In the genomic region with DNA sequence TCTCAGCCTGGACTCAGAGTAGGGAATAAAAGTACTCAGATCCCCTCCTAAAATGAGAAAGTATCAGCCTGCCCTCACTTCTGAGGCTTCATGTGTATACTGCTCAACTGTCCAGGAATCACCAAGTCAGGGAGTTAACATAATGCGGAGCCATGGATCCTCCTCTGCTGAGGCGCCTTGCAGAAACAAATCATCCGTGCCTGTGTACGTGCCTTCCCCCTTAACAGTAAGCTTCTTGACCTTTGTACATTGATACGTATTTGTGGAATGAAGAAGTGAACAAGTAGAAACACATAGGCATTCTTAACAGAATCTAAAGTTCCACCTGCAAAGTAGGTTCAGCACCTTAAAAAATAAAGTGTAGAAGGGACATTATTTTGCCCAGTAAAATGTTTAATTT, we compare ENCODE assay signal across 15 cellular contexts.
A peak's percentile ranks its signal among the peaks of the same experiment; 100 is the strongest.
DNase-seq lines count a peak whose midpoint lies in the region; ATAC-seq and TF ChIP-seq lines count a peak whose summit lies in the region.
"Had no signal": no experiment of that assay in that cellular context is flagged by ENCODE, and none has a peak within 500 bp of the region (broad histone marks: within the 10 kb centered on the region; RNA-seq: fewer than 3 reads in every experiment).

No MANE protein-coding gene starts in this region.

- no peak overlapping the region for H3K27ac ChIP-seq in CD4-positive, alpha-beta T cell (ENCODE audit: low read depth, low read length)
- H3K27ac ChIP-seq in brain microvascular endothelial cell = no peak overlapping the region
- H3K27ac ChIP-seq: body of pancreas, C4-2B, SK-N-MC, suprapubic skin had no signal

- H3K36me3 Mint-ChIP-seq in CD4-positive, alpha-beta T cell (ENCODE audit: low read depth) = no peaks in the 10 kb centered on the region
- H3K36me3 Mint-ChIP-seq in effector memory CD8-positive, alpha-beta T cell (ENCODE audit: insufficient read depth) = peaks cover 4% of the 10 kb centered on the region
- H3K36me3 Mint-ChIP-seq in natural killer cell = no peaks in the 10 kb centered on the region

- H3K36me3 ChIP-seq in Loucy (ENCODE audit: insufficient read depth, low read length) (no peaks in the 10 kb centered on the region), brain microvascular endothelial cell (replicated peaks) (no peaks in the 10 kb centered on the region)
- H3K36me3 ChIP-seq: suprapubic skin had no signal

- no peaks in the 10 kb centered on the region for H3K9me3 ChIP-seq in CD4-positive, alpha-beta T cell (ENCODE audit: control insufficient read depth, low read length)
- no peaks in the 10 kb centered on the region for H3K9me3 ChIP-seq in Loucy (ENCODE audit: insufficient read depth, low read depth, low read length)
- H3K9me3 ChIP-seq: body of pancreas, suprapubic skin had no signal

- no peaks in the 10 kb centered on the region for H3K9me2 ChIP-seq in Loucy (replicated peaks; ENCODE audit: low read depth, low read length)

- peak overlapping the region; percentile 85 for H3K27ac Mint-ChIP-seq in CD4-positive, alpha-beta T cell
- peak overlapping the region; percentile 30 to 92 for H3K27ac Mint-ChIP-seq in effector memory CD8-positive, alpha-beta T cell
- peak overlapping the region; percentile 2 to 44 for H3K27ac Mint-ChIP-seq in natural killer cell

- no peaks in the 10 kb centered on the region for H3K9me3 Mint-ChIP-seq in CD4-positive, alpha-beta T cell
- no peaks in the 10 kb centered on the region for H3K9me3 Mint-ChIP-seq in effector memory CD8-positive, alpha-beta T cell
- no peaks in the 10 kb centered on the region for H3K9me3 Mint-ChIP-seq in natural killer cell

- H4K20me1 ChIP-seq in Loucy (ENCODE audit: insufficient read depth, low read length, poor library complexity, severe bottlenecking) = no peaks in the 10 kb centered on the region

- POLR2A ChIA-PET in CD4-positive, alpha-beta T cell (lab: Charles Lee) = interaction anchor here (1.6 to 2.2 kb wide), 2 partner anchors 62 to 110 kb away, joined by 6 to 12 read pairs; partner anchors contain the start of genes ARHGAP10 and PRMT9

- peak overlapping the region; percentile 39 for H3K4me3 Mint-ChIP-seq in CD4-positive, alpha-beta T cell
- peak overlapping the region; percentile 76 to 81 for H3K4me3 Mint-ChIP-seq in effector memory CD8-positive, alpha-beta T cell
- peak overlapping the region; percentile 70 for H3K4me3 Mint-ChIP-seq in natural killer cell

- peak overlapping the region; percentile 60 for H3K4me2 ChIP-seq in Loucy (ENCODE audit: low read depth, low read length, poor library complexity, severe bottlenecking)

- peaks cover 8% of the 10 kb centered on the region; the same call in 1 of the 2 replicates for H3F3A ChIP-seq in Loucy (ENCODE audit: low read depth)

- H3K4me1 Mint-ChIP-seq in CD4-positive, alpha-beta T cell (ENCODE audit: low read depth) = peaks cover 42% of the 10 kb centered on the region
- peaks cover 29 to 33% of the 10 kb centered on the region in 2 donors for H3K4me1 Mint-ChIP-seq in effector memory CD8-positive, alpha-beta T cell (ENCODE audit: low read depth in 2 of 2)
- H3K4me1 Mint-ChIP-seq in natural killer cell = peaks cover 46 to 48% of the 10 kb centered on the region in 2 donors

- CTCF ChIA-PET in CD4-positive, alpha-beta T cell (lab: Charles Lee) = interaction anchor here (1.8 kb wide), 1 partner anchor 73 kb away, joined by 7 read pairs; no protein-coding TSS in a partner anchor

- H3K4me3 ChIP-seq in Loucy (ENCODE audit: low read length, poor library complexity, severe bottlenecking) (peak overlapping the region; percentile 40), brain microvascular endothelial cell (ENCODE audit: low read depth, low read length) (no peak overlapping the region)
- H3K4me3 ChIP-seq: body of pancreas, SK-N-MC, suprapubic skin had no signal

- H3K27me3 Mint-ChIP-seq in CD4-positive, alpha-beta T cell = no peaks in the 10 kb centered on the region
- H3K27me3 Mint-ChIP-seq in effector memory CD8-positive, alpha-beta T cell = no peaks in the 10 kb centered on the region
- peaks cover 4 to 7% of the 10 kb centered on the region in 2 donors for H3K27me3 Mint-ChIP-seq in natural killer cell (ENCODE audit: low read depth in 2 of 2)

- peaks cover 53% of the 10 kb centered on the region for H3K4me1 ChIP-seq in Loucy (ENCODE audit: insufficient read depth, low read length, poor library complexity, severe bottlenecking)

- intact Hi-C loops in CD4-positive, alpha-beta T cell (cut with DNase I, micrococcal nuclease) = loop anchor here in 1 of 2 experiments (5.0 kb wide), 1 partner anchor 61 kb away; the partner anchor contains the start of gene ARHGAP10
- intact Hi-C loops in natural killer cell (cut with micrococcal nuclease) = loop anchor here (10.0 kb wide), 1 partner anchor 151 kb away; no protein-coding TSS in a partner anchor

- H2AFZ ChIP-seq in Loucy (ENCODE audit: low read length) = no peak overlapping the region

- peaks cover 57% of the 10 kb centered on the region for H3K79me2 ChIP-seq in Loucy (ENCODE audit: insufficient read depth, low read length)

- H3K27me3 ChIP-seq in CD4-positive, alpha-beta T cell (ENCODE audit: control insufficient read depth, insufficient read depth, low read length) = no peaks in the 10 kb centered on the region
- no peaks in the 10 kb centered on the region for H3K27me3 ChIP-seq in Loucy (ENCODE audit: insufficient read depth, low read length, poor library complexity, severe bottlenecking)
- no peaks in the 10 kb centered on the region for H3K27me3 ChIP-seq in brain microvascular endothelial cell (replicated peaks)
- H3K27me3 ChIP-seq: body of pancreas, suprapubic skin had no signal

- in situ Hi-C loops in brain microvascular endothelial cell (cut with HindIII; ENCODE audit: low pct_ligation_motif_present, low sequenced_read_pairs) = no loop called here

- TF ChIP-seq CTCF in CD4-positive, alpha-beta T cell (IDR thresholded peaks at IDR 0.05) = no peak
- TF ChIP-seq CTCF in Loucy (conservative IDR thresholded peaks at IDR 0.05; ENCODE audit: low read length) = no peak
- no peak for TF ChIP-seq CTCF in natural killer cell (IDR thresholded peaks at IDR 0.05)
- TF ChIP-seq CTCF in brain microvascular endothelial cell (IDR thresholded peaks at IDR 0.05; ENCODE audit: low read depth, low read length, missing control alignments) = no peak

- ATAC-seq in CD4-positive, alpha-beta T cell (ENCODE audit: poor library complexity) = no peak
- no peak for ATAC-seq in effector memory CD8-positive, alpha-beta T cell (replicated peaks)
- ATAC-seq in natural killer cell = no peak
- ATAC-seq: body of pancreas had no signal

- DNase-seq in CD4-positive, alpha-beta T cell = no peak
- DNase-seq in effector memory CD8-positive, alpha-beta T cell = no peak
- DNase-seq in natural killer cell = no peak
- DNase-seq in amniotic stem cell (lab: John Stamatoyannopoulos, UW) = no peak
- no peak for DNase-seq in NCI-H345 (lab: John Stamatoyannopoulos, UW)
- DNase-seq in brain microvascular endothelial cell = no peak
- no peak for DNase-seq in stimulated activated naive CD4-positive, alpha-beta T cell treated with Interleukin-2 at 50 U/mL for 16 hours (lab: John Stamatoyannopoulos, UW)
- DNase-seq: body of pancreas, erythroblast, NCI-H446, nucleus accumbens had no signal

- H3K9ac ChIP-seq in Loucy (ENCODE audit: low read depth, low read length, poor library complexity, severe bottlenecking) = peak overlapping the region; percentile 13

Comparison
In these comparisons a context has a peak if more than half of its experiments do, and no peak if none do; other contexts are left out.
1. H3K27ac Mint-ChIP-seq: peak in every context shown above with its lines; median percentile 85 in CD4-positive, alpha-beta T cell; 61 in effector memory CD8-positive, alpha-beta T cell; 23 in natural killer cell.